In the genomic region with DNA sequence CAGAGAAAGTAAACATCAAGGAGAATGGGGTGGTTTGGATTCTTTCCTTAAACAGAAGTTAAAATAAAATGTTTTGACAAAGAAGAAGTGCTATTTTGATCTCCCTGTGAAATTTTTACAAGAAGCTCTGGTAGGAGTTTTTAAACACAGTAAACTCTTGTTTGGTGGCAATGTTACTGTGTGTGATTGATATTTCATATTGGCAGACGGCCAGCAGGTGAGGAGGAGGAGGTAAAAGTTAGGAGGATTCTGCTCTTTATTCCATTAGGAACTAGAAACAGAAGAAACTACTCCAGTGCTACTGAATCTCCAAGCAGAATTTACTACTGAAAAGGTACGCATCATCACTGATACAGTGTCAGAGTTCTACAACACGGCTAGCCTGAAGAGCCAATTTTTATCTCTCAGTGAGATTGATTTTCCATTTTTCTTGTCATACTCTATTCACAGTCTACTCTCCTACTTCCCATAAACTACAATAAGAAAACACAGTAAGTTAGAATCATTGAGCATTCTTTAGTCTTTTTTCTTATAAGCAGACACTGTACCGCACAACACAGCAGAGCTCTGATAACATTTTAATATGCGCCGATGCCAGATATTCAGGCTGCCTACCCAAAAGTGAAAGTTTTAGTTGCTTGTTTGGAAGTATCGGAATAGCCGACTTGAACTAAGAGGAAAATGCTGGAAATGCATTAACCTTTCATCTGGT, we compare ENCODE assay signal across 20 cellular contexts. TPM values are rescaled to one million over a fixed set of nuclear protein-coding genes. Genes with fewer than 3 reads are reported as not detected.
DNase-seq lines count a peak whose midpoint lies in the region; ATAC-seq, FAIRE-seq and TF ChIP-seq lines count a peak whose summit lies in the region.
"Had no signal": no experiment of that assay in that cellular context is flagged by ENCODE, and none has a peak within 500 bp of the region (broad histone marks: within the 10 kb centered on the region; RNA-seq: fewer than 3 reads in every experiment).

No MANE protein-coding gene starts in this region.

- H3K9me2 ChIP-seq in hepatocyte (replicated peaks; ENCODE audit: insufficient read depth), result no peaks in the 10 kb centered on the region

- TF ChIP-seq CTCF in VCaP (conservative IDR thresholded peaks at IDR 0.05) (no peak), hepatocyte (IDR thresholded peaks at IDR 0.05; ENCODE audit: poor library complexity) (no peak), pancreas (IDR thresholded peaks at IDR 0.05) (no peak)

- no peaks in the 10 kb centered on the region for H3K9me3 Mint-ChIP-seq in immature natural killer cell
- H3K9me3 Mint-ChIP-seq in naive thymus-derived CD4-positive, alpha-beta T cell, result no peaks in the 10 kb centered on the region

- H3K4me2 ChIP-seq in hepatocyte, result peak overlapping the region; percentile 48

- CTCF ChIA-PET in naive thymus-derived CD4-positive, alpha-beta T cell (lab: Charles Lee), result no interaction called here

- H3K27ac ChIP-seq in VCaP (peak overlapping the region; percentile 64), hepatocyte (peak overlapping the region; percentile 96), pancreas (peak overlapping the region in 2 of 4 donors; percentile 30 to 59)
- no peak overlapping the region for H3K27ac ChIP-seq in naive thymus-derived CD4-positive, alpha-beta T cell (ENCODE audit: low read depth, low read length)
- H3K27ac ChIP-seq: 22Rv1, GM23248, SJCRH30 had no signal

- no peak overlapping the region for H3K4me3 ChIP-seq in hepatocyte
- no peak overlapping the region for H3K4me3 ChIP-seq in pancreas
- no peak overlapping the region for H3K4me3 ChIP-seq in naive thymus-derived CD4-positive, alpha-beta T cell (ENCODE audit: low read length)
- H3K4me3 ChIP-seq: GM23248, SJCRH30 had no signal

- H3K27me3 ChIP-seq in hepatocyte, result no peaks in the 10 kb centered on the region
- H3K27me3 ChIP-seq in pancreas, result no peaks in the 10 kb centered on the region
- H3K27me3 ChIP-seq in naive thymus-derived CD4-positive, alpha-beta T cell (ENCODE audit: control insufficient read depth in 2 of 2, insufficient read depth in 2 of 2, low read length in 2 of 2), result no peaks in the 10 kb centered on the region
- H3K27me3 ChIP-seq: SJCRH30 had no signal

- no peak overlapping the region for H3K4me3 Mint-ChIP-seq in immature natural killer cell
- H3K4me3 Mint-ChIP-seq in naive thymus-derived CD4-positive, alpha-beta T cell, result no peak overlapping the region
- H3K4me3 Mint-ChIP-seq: B cell; CD4-positive, CD25-positive, alpha-beta regulatory T cell had no signal

- H3K79me2 ChIP-seq in hepatocyte, result no peaks in the 10 kb centered on the region

- H3K27me3 Mint-ChIP-seq in immature natural killer cell (ENCODE audit: low read depth in 3 of 3), result peaks cover 4 to 16% (median 10%) of the 10 kb centered on the region in 3 donors
- H3K27me3 Mint-ChIP-seq in naive thymus-derived CD4-positive, alpha-beta T cell, result peaks cover 42 to 57% (median 44%) of the 10 kb centered on the region in 5 donors

- intact Hi-C loops in pancreas (cut with DNase I) (no loop called here), cardiac septum (cut with DNase I) (no loop called here)
- intact Hi-C loops in naive thymus-derived CD4-positive, alpha-beta T cell (cut with micrococcal nuclease), result no loop called here

- H3K9me3 ChIP-seq in hepatocyte (ENCODE audit: low read depth), result no peaks in the 10 kb centered on the region
- H3K9me3 ChIP-seq in pancreas, result no peaks in the 10 kb centered on the region
- no peaks in the 10 kb centered on the region for H3K9me3 ChIP-seq in naive thymus-derived CD4-positive, alpha-beta T cell (ENCODE audit: control insufficient read depth in 2 of 3, low read length in 3 of 3)
- H3K9me3 ChIP-seq: Caco-2, SJCRH30 had no signal

- H3K36me3 ChIP-seq in hepatocyte (replicated peaks; ENCODE audit: insufficient read depth, low read depth) (no peaks in the 10 kb centered on the region), pancreas (no peaks in the 10 kb centered on the region)
- no peaks in the 10 kb centered on the region for H3K36me3 ChIP-seq in naive thymus-derived CD4-positive, alpha-beta T cell (ENCODE audit: control insufficient read depth in 2 of 3, insufficient read depth in 3 of 3, low read length in 3 of 3)
- H3K36me3 ChIP-seq: SJCRH30 had no signal

- peaks cover 0 to 8% of the 10 kb centered on the region in 2 donors for H3K4me1 Mint-ChIP-seq in immature natural killer cell
- peaks cover 0 to 5% (median 0%) of the 10 kb centered on the region in 7 donors for H3K4me1 Mint-ChIP-seq in naive thymus-derived CD4-positive, alpha-beta T cell
- H3K4me1 Mint-ChIP-seq: B cell; CD4-positive, CD25-positive, alpha-beta regulatory T cell had no signal

- DNase-seq in DMS 273 (lab: John Stamatoyannopoulos, UW; ENCODE audit: unreplicated experiment) (peak; percentile 48), DMS 273 treated with DMSO at 0.1 percent for 48 hours (lab: John Stamatoyannopoulos, UW) (no peak), hepatocyte (ENCODE audit: low spot score) (no peak), pancreas (no peak), cardiac septum (ENCODE audit: low spot score) (no peak), immature natural killer cell (no peak)
- DNase-seq in naive thymus-derived CD4-positive, alpha-beta T cell, result no peak
- DNase-seq: CD4-positive, CD25-positive, alpha-beta regulatory T cell; GM23248; KG1; NCI-H1436; NCI-H2081; NCI-H345; NCI-H526; SJCRH30 had no signal

- POLR2A ChIA-PET in naive thymus-derived CD4-positive, alpha-beta T cell (lab: Charles Lee), result no interaction called here

- no peak overlapping the region for H2AFZ ChIP-seq in hepatocyte
- H2AFZ ChIP-seq: GM23248 had no signal

- ATAC-seq in pancreas, result peak; percentile 21 to 53 (median 44)
- ATAC-seq in naive thymus-derived CD4-positive, alpha-beta T cell, result no peak
- ATAC-seq: HCT116 had no signal

- peaks cover 11% of the 10 kb centered on the region for H3K4me1 ChIP-seq in hepatocyte (ENCODE audit: insufficient read depth)
- H3K4me1 ChIP-seq in pancreas, result peaks cover 0 to 7% (median 0%) of the 10 kb centered on the region in 3 donors
- no peaks in the 10 kb centered on the region for H3K4me1 ChIP-seq in naive thymus-derived CD4-positive, alpha-beta T cell (ENCODE audit: control insufficient read depth in 2 of 2, insufficient read depth in 2 of 2, low read length in 2 of 2)
- H3K4me1 ChIP-seq: SJCRH30 had no signal

- no peak overlapping the region for H3K27ac Mint-ChIP-seq in immature natural killer cell
- H3K27ac Mint-ChIP-seq in naive thymus-derived CD4-positive, alpha-beta T cell, result no peak overlapping the region
- H3K27ac Mint-ChIP-seq: B cell; CD4-positive, CD25-positive, alpha-beta regulatory T cell had no signal

- FAIRE-seq in pancreas (lab: Jason Lieb, UNC), result no peak

- WGBS in hepatocyte (ENCODE audit: low lambda C conversion rate, missing lambda C conversion rate), result 75% methylated on average over 8 of the region's 8 CpGs
- 36 to 38% methylated on average over 8 of the region's 8 CpGs for WGBS in pancreas, 2 donors

- H3K36me3 Mint-ChIP-seq in immature natural killer cell, result no peaks in the 10 kb centered on the region
- H3K36me3 Mint-ChIP-seq in naive thymus-derived CD4-positive, alpha-beta T cell, result no peaks in the 10 kb centered on the region
- H3K36me3 Mint-ChIP-seq: CD4-positive, CD25-positive, alpha-beta regulatory T cell had no signal

- H4K20me1 ChIP-seq in hepatocyte (ENCODE audit: insufficient read depth, poor library complexity, severe bottlenecking), result no peaks in the 10 kb centered on the region

RNA-seq across cellular contexts. Expression of a gene that starts 21.2 kb away (rescaled TPM):
- total RNA-seq in hepatocyte (192 and 198 TPM in 2 replicates), pancreas (100 to 1,000 TPM in 1 of 6 donors, 10 to 100 TPM in 5; 66.6 to 122 (median 75.7) TPM), cardiac septum (67.1 TPM)
- polyA plus RNA-seq in hepatocyte (130 and 173 TPM in 2 replicates), pancreas (10 to 100 TPM; 55.2 to 56.7 TPM), immature natural killer cell (1 to 10 TPM in 1 of 3 donors, under 1 TPM in 1, not detected in 1; 0.27 to 1.5 TPM)
- 10 to 100 TPM in 2 of 5 experiments, 1 to 10 TPM in 3; 3.2 to 55.1 (median 4.2) TPM for total RNA-seq in naive thymus-derived CD4-positive, alpha-beta T cell
- polyA plus RNA-seq in naive thymus-derived CD4-positive, alpha-beta T cell, result under 1 TPM; 0.08 to 0.24 TPM
